ENCODE assay signal across 1 cellular context in genomic region chr22:31943976-31944699, GRCh38.
TF ChIP-seq lines count a peak whose summit lies in the region.

YWHAH (plus strand) TSS chr22:31944535; CDS start chr22:31944734, 199 bp downstream.

TF ChIP-seq in HepG2, 621 proteins besides CTCF, POLR2A, EP300 and RAD21 (continued from another document and continues in another):
- TF ChIP-seq ZBED4 (CRISPR knock-in tag; IDR thresholded peaks at IDR 0.05; ENCODE audit: borderline replicate concordance) (peak; percentile 46; the same call in 1 of the 2 replicates), ZNF768 (CRISPR knock-in tag; IDR thresholded peaks at IDR 0.05) (no peak), ATF7-NPFF (CRISPR knock-in tag; IDR thresholded peaks at IDR 0.05; ENCODE audit: low read depth) (no peak), IKZF4 (CRISPR knock-in tag; IDR thresholded peaks at IDR 0.05; ENCODE audit: borderline replicate concordance, low read depth, not compliant biosample characterization) (peak; percentile 56), THAP11 (CRISPR knock-in tag; IDR thresholded peaks at IDR 0.05) (0 out of 2 replicates have a peak, but pooled peaks have one; percentile 11), LBX2 (CRISPR knock-in tag; IDR thresholded peaks at IDR 0.05; ENCODE audit: borderline replicate concordance) (no peak), FOSL1 (CRISPR knock-in tag; IDR thresholded peaks at IDR 0.05; ENCODE audit: borderline replicate concordance) (no peak), DMAP1 (CRISPR knock-in tag; IDR thresholded peaks at IDR 0.05) (peak; percentile 76), ZNF788 (CRISPR knock-in tag; IDR thresholded peaks at IDR 0.05; ENCODE audit: borderline replicate concordance) (0 out of 2 replicates have a peak, but pooled peaks have one; percentile 20), ZNF138 (CRISPR knock-in tag; IDR thresholded peaks at IDR 0.05; ENCODE audit: low read depth) (no peak), NFIC (IDR thresholded peaks at IDR 0.05; ENCODE audit: low read length) (no peak), SP4 (CRISPR knock-in tag; IDR thresholded peaks at IDR 0.05) (peak; percentile 69; the same call in 1 of the 2 replicates), ZNF580 (CRISPR knock-in tag; IDR thresholded peaks at IDR 0.05; ENCODE audit: borderline replicate concordance, low read depth) (peak; percentile 45; the same call in 1 of the 2 replicates), DZIP1 (CRISPR knock-in tag; IDR thresholded peaks at IDR 0.05) (no peak), CENPT (CRISPR knock-in tag; IDR thresholded peaks at IDR 0.05; ENCODE audit: low read depth) (no peak), ESRRA (CRISPR knock-in tag; IDR thresholded peaks at IDR 0.05; ENCODE audit: low read depth) (no peak), ZNF282 (IDR thresholded peaks at IDR 0.05; ENCODE audit: partially characterized antibody) (no peak), SALL2 (CRISPR knock-in tag; IDR thresholded peaks at IDR 0.05) (no peak), MXD1 (CRISPR knock-in tag; IDR thresholded peaks at IDR 0.05) (no peak), SOX6 (IDR thresholded peaks at IDR 0.05) (no peak), SOX6 (CRISPR knock-in tag; IDR thresholded peaks at IDR 0.05) (no peak), ZNF24 (IDR thresholded peaks at IDR 0.05) (no peak), FOXA3 (CRISPR knock-in tag; IDR thresholded peaks at IDR 0.05) (peak; percentile 4; the same call in 1 of the 2 replicates), ZNF747 (CRISPR knock-in tag; IDR thresholded peaks at IDR 0.05; ENCODE audit: borderline replicate concordance) (no peak; the same call in 1 of the 2 replicates), ZBTB34 (CRISPR knock-in tag; IDR thresholded peaks at IDR 0.05) (no peak), FOXJ3 (CRISPR knock-in tag; IDR thresholded peaks at IDR 0.05; ENCODE audit: borderline replicate concordance) (no peak), ZNF235 (CRISPR knock-in tag; IDR thresholded peaks at IDR 0.05; ENCODE audit: borderline replicate concordance) (no peak), PHF8 (CRISPR knock-in tag; IDR thresholded peaks at IDR 0.05) (peak; percentile 67), ZNF644 (CRISPR knock-in tag; IDR thresholded peaks at IDR 0.05; ENCODE audit: low read depth) (no peak), POLR2AphosphoS5 (IDR thresholded peaks at IDR 0.05; ENCODE audit: low read depth, low read length) (peak; percentile 59; the same call in 1 of the 2 replicates), STAT6 (CRISPR knock-in tag; IDR thresholded peaks at IDR 0.05; ENCODE audit: borderline replicate concordance) (no peak), ZNF878 (CRISPR knock-in tag; IDR thresholded peaks at IDR 0.05) (no peak), DBP (CRISPR knock-in tag; IDR thresholded peaks at IDR 0.05; ENCODE audit: not compliant biosample characterization) (no peak), ZNF446 (CRISPR knock-in tag; IDR thresholded peaks at IDR 0.05) (no peak), ZNF44 (CRISPR knock-in tag; IDR thresholded peaks at IDR 0.05) (no peak), DNMT1 (CRISPR knock-in tag; IDR thresholded peaks at IDR 0.05) (no peak), ZBTB7B (CRISPR knock-in tag; IDR thresholded peaks at IDR 0.05) (no peak), ZC3H4 (CRISPR knock-in tag; IDR thresholded peaks at IDR 0.05; ENCODE audit: borderline replicate concordance) (no peak), PRDM15 (CRISPR knock-in tag; IDR thresholded peaks at IDR 0.05) (no peak; the same call in 1 of the 2 replicates), ZNF280B (CRISPR knock-in tag; IDR thresholded peaks at IDR 0.05; ENCODE audit: borderline replicate concordance) (peak; percentile 80; the same call in 1 of the 2 replicates), GRHL1 (CRISPR knock-in tag; conservative IDR thresholded peaks at IDR 0.05) (no peak), ZNF615 (CRISPR knock-in tag; IDR thresholded peaks at IDR 0.05; ENCODE audit: borderline replicate concordance) (no peak), ZSCAN12 (CRISPR knock-in tag; IDR thresholded peaks at IDR 0.05) (no peak)
